13 cellular contexts compared by ENCODE assay signal in the genomic region with DNA sequence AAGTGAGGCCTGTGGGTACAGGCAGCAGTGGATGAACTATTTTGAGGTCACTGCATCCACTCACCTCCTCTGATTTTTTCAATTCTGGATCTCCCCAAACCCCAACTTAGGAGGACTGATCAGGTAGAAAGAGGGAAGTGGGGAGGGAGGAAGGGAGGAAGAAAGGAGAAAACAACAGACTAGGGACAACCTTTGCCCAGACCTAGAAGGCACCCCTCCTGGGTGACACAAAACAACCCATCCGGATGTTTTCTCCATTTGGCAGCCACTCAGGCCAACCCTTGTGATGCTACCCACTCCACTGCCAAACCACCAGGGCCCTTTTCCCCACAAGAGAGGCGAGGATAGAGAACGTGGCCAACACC. TPM values are rescaled to one million over a fixed set of nuclear protein-coding genes. Genes with fewer than 3 reads are reported as not detected.
DNase-seq lines count a peak whose midpoint lies in the region; ATAC-seq, FAIRE-seq and TF ChIP-seq lines count a peak whose summit lies in the region.
"Had no signal": no experiment of that assay in that cellular context is flagged by ENCODE, and none has a peak within 500 bp of the region (broad histone marks: within the 10 kb centered on the region; RNA-seq: fewer than 3 reads in every experiment).

No MANE protein-coding gene starts in this region.

- TF ChIP-seq EP300 in GM12878 (IDR thresholded peaks at IDR 0.05; ENCODE audit: borderline replicate concordance in 1 of 2, control insufficient read depth in 1 of 2, low read depth in 2 of 2, low read length in 2 of 2), result no peak

- H3K4me2 ChIP-seq in GM12878 (ENCODE audit: control insufficient read depth, insufficient read depth), result peak overlapping the region; percentile 89
- H3K4me2 ChIP-seq: PC-9 had no signal

- RAD21 ChIA-PET in GM12878 (lab: Charles Lee; ENCODE audit: unreplicated experiment), result interaction anchor here (1.3 to 4.2 kb wide), 3 partner anchors 9 to 55 kb away, joined by 4 to 35 read pairs (median 8); partner anchors contain the start of gene PSMD3

- peak overlapping the region; percentile 92 for H3K4me3 Mint-ChIP-seq in CD4-positive, alpha-beta T cell
- peak overlapping the region; percentile 87 to 99 (median 92) for H3K4me3 Mint-ChIP-seq in naive thymus-derived CD8-positive, alpha-beta T cell

- no peaks in the 10 kb centered on the region for H3K9me3 Mint-ChIP-seq in CD4-positive, alpha-beta T cell
- no peaks in the 10 kb centered on the region for H3K9me3 Mint-ChIP-seq in naive thymus-derived CD8-positive, alpha-beta T cell

- no peak for FAIRE-seq in GM12878 (lab: Jason Lieb, UNC)

- CTCF ChIA-PET in CD4-positive, alpha-beta T cell (lab: Charles Lee), result interaction anchor here (1.3 to 2.1 kb wide), 2 partner anchors 170 to 194 kb away, joined by 3 to 5 read pairs; partner anchors contain the start of gene MIEN1
- CTCF ChIA-PET in GM12878 (lab: Yijun Ruan, JAX), result interaction anchor here (1.0 to 1.5 kb wide), 3 partner anchors 9 to 55 kb away, joined by 3 to 4 read pairs (median 4); no protein-coding TSS in a partner anchor

- DNase-seq in CD4-positive, alpha-beta T cell, result no peak
- DNase-seq in GM12878 (ENCODE audit: low read depth, low spot score) (no peak), vagina (ENCODE audit: extremely low spot score in 2 of 2) (no peak), SHP77 treated with DMSO at 0.1 percent for 48 hours (lab: John Stamatoyannopoulos, UW) (no peak), NCI-H2196 treated with DMSO at 0.1 percent for 48 hours (lab: John Stamatoyannopoulos, UW; ENCODE audit: unreplicated experiment) (no peak)
- no peak for DNase-seq in naive thymus-derived CD8-positive, alpha-beta T cell
- DNase-seq: NCI-H2227 treated with DMSO at 0.1 percent for 48 hours; PC-9; stimulated activated CD4-positive, alpha-beta T cell treated with anti-CD3 and anti-CD28 coated beads, Interleukin-2, amount 100 ng/mL, for 48 hours; stimulated activated naive CD4-positive, alpha-beta T cell treated with Interleukin-2 at 50 U/mL for 16 hours; T-helper 9 cell had no signal

- SMC1A ChIA-PET in GM12878 (lab: Charles Lee; ENCODE audit: uncharacterized antibody, unreplicated experiment), result interaction anchor here (1.1 to 1.3 kb wide), 2 partner anchors 15 to 20 kb away, joined by 3 to 4 read pairs; no protein-coding TSS in a partner anchor

- H3K79me2 ChIP-seq in GM12878 (ENCODE audit: control insufficient read depth, insufficient read depth, low read length), result peaks cover 58% of the 10 kb centered on the region

- POLR2A ChIA-PET in CD4-positive, alpha-beta T cell (lab: Charles Lee), result interaction anchor here (1.9 kb wide), 1 partner anchor 131 kb away, joined by 7 read pairs; no protein-coding TSS in a partner anchor
- POLR2A ChIA-PET in GM12878 (lab: Charles Lee), result interaction anchor here (1.5 to 6.4 kb wide), 2 partner anchors 9 to 14 kb away, joined by 8 to 64 read pairs; no protein-coding TSS in a partner anchor
- POLR2A ChIA-PET in naive thymus-derived CD8-positive, alpha-beta T cell (lab: Charles Lee), result interaction anchor here (4.8 kb wide), 1 partner anchor 170 kb away, joined by 40 read pairs; no protein-coding TSS in a partner anchor

- TF ChIP-seq RAD21 in GM12878 (IDR thresholded peaks at IDR 0.05; ENCODE audit: insufficient read depth, low read depth, low read length), result no peak

- H3K27me3 ChIP-seq in CD4-positive, alpha-beta T cell (ENCODE audit: control insufficient read depth, insufficient read depth, low read length), result no peaks in the 10 kb centered on the region
- H3K27me3 ChIP-seq in GM12878 (replicated peaks in 1 of 2; ENCODE audit: control insufficient read depth in 2 of 2, insufficient read depth in 2 of 2, low read length in 1 of 2) (no peaks in the 10 kb centered on the region), vagina (no peaks in the 10 kb centered on the region)

- H3K36me3 ChIP-seq in KOPT-K1 (ENCODE audit: insufficient read depth, low read length), result peaks cover 59% of the 10 kb centered on the region
- peaks cover 10 to 13% of the 10 kb centered on the region in 2 experiments; a peak in 3 of 4 replicates for H3K36me3 ChIP-seq in GM12878 (ENCODE audit: control insufficient read depth in 2 of 2, insufficient read depth in 2 of 2, low read length in 1 of 2)
- H3K36me3 ChIP-seq in vagina, result peaks cover 0 to 36% of the 10 kb centered on the region in 2 donors

- no peak for ATAC-seq in CD4-positive, alpha-beta T cell (ENCODE audit: poor library complexity)
- ATAC-seq in GM12878 (no peak), HG02840 (IDR thresholded peaks at IDR 0.05; ENCODE audit: low FRiP score, unreplicated experiment) (no peak)
- no peak for ATAC-seq in naive thymus-derived CD8-positive, alpha-beta T cell

- peak overlapping the region; percentile 83 for H3K9ac ChIP-seq in GM12878 (ENCODE audit: control insufficient read depth, insufficient read depth, low read length)

- H3K27me3 Mint-ChIP-seq in CD4-positive, alpha-beta T cell, result no peaks in the 10 kb centered on the region
- no peaks in the 10 kb centered on the region for H3K27me3 Mint-ChIP-seq in naive thymus-derived CD8-positive, alpha-beta T cell

- H3K27ac Mint-ChIP-seq in CD4-positive, alpha-beta T cell, result peak overlapping the region; percentile 93
- H3K27ac Mint-ChIP-seq in naive thymus-derived CD8-positive, alpha-beta T cell, result peak overlapping the region; percentile 93 to 98 (median 95)

- in situ Hi-C loops in GM12878 (cut with MboI), result no loop called here

- H3K4me1 ChIP-seq in GM12878 (ENCODE audit: control insufficient read depth, insufficient read depth, low read length) (peaks cover 46% of the 10 kb centered on the region), vagina (peaks cover 47% of the 10 kb centered on the region)

- peaks cover 65% of the 10 kb centered on the region for H3K36me3 Mint-ChIP-seq in CD4-positive, alpha-beta T cell (ENCODE audit: low read depth)
- peaks cover 0 to 45% (median 12%) of the 10 kb centered on the region in 3 donors for H3K36me3 Mint-ChIP-seq in naive thymus-derived CD8-positive, alpha-beta T cell

- H3K27ac ChIP-seq in CD4-positive, alpha-beta T cell (ENCODE audit: low read depth, low read length), result peak overlapping the region; percentile 37
- peak overlapping the region; percentile 99 for H3K27ac ChIP-seq in KOPT-K1 (ENCODE audit: low read depth, low read length, poor library complexity, severe bottlenecking)
- peak overlapping the region; percentile 10 for H3K27ac ChIP-seq in GM12878 (ENCODE audit: control insufficient read depth, insufficient read depth)
- H3K27ac ChIP-seq in vagina, result no peak overlapping the region
- H3K27ac ChIP-seq: PC-9 had no signal

- H3K4me3 ChIP-seq in GM12878, result peak overlapping the region; percentile 87
- no peak overlapping the region for H3K4me3 ChIP-seq in vagina
- H3K4me3 ChIP-seq: PC-9 had no signal

- TF ChIP-seq CTCF in CD4-positive, alpha-beta T cell (IDR thresholded peaks at IDR 0.05), result no peak
- TF ChIP-seq CTCF in GM12878 (IDR thresholded peaks at IDR 0.05 in 2 of 3, conservative IDR thresholded peaks at IDR 0.05 in 1 of 3; ENCODE audit: control insufficient read depth in 2 of 3, extremely low read depth in 1 of 3, insufficient read depth in 1 of 3, low read depth in 3 of 3, low read length in 3 of 3) (no peak), vagina (IDR thresholded peaks at IDR 0.05) (no peak)

- intact Hi-C loops in CD4-positive, alpha-beta T cell (cut with DNase I, micrococcal nuclease), result loop anchor here (5.0 to 10.0 kb wide), 7 partner anchors 38 to 470 kb away; partner anchors contain the start of genes GSDMA (in 1 of the 2), MED1 (in 1 of the 2) and MED24 (in 1 of the 2)
- intact Hi-C loops in GM12878 (cut with micrococcal nuclease; ENCODE audit: unreplicated experiment) (loop anchor here (5.0 kb wide), 2 partner anchors 58 to 167 kb away; partner anchors contain the start of gene PSMD3), vagina (cut with DNase I) (no loop called here)

- H3K4me1 Mint-ChIP-seq in CD4-positive, alpha-beta T cell (ENCODE audit: low read depth), result peaks cover 77% of the 10 kb centered on the region
- H3K4me1 Mint-ChIP-seq in naive thymus-derived CD8-positive, alpha-beta T cell, result peaks cover 44 to 80% (median 74%) of the 10 kb centered on the region in 4 donors

- no peak for TF ChIP-seq POLR2A in GM12878 (IDR thresholded peaks at IDR 0.05; ENCODE audit: low read depth, low read length)
- TF ChIP-seq POLR2A in vagina (IDR thresholded peaks at IDR 0.05), result no peak

- H2AFZ ChIP-seq in GM12878 (ENCODE audit: control insufficient read depth, low read depth, low read length), result no peak overlapping the region
- H2AFZ ChIP-seq: PC-9 had no signal

- no peaks in the 10 kb centered on the region for H4K20me1 ChIP-seq in GM12878 (ENCODE audit: control insufficient read depth, insufficient read depth)

- no peaks in the 10 kb centered on the region for H3K9me3 ChIP-seq in CD4-positive, alpha-beta T cell (ENCODE audit: control insufficient read depth, low read length)
- H3K9me3 ChIP-seq in KOPT-K1 (ENCODE audit: insufficient read depth, low read length, poor library complexity, severe bottlenecking), result no peaks in the 10 kb centered on the region
- H3K9me3 ChIP-seq in GM12878 (replicated peaks; ENCODE audit: control insufficient read depth, insufficient read depth, low read length), result no peaks in the 10 kb centered on the region
- no peaks in the 10 kb centered on the region for H3K9me3 ChIP-seq in vagina

- WGBS in GM12878 (ENCODE audit: insufficient coverage, insufficient replicate concordance, low lambda C conversion rate, missing lambda C conversion rate), result 35% methylated on average over 3 of the region's 3 CpGs

- BruUV-seq in GM12878 (replicated peaks; lab: Mats Ljungman, UMichigan), result no TSS peak

RNA-seq across cellular contexts. Expression of gene ORMDL3, which starts 2.7 kb away (rescaled TPM):
- total RNA-seq in CD4-positive, alpha-beta T cell, result 100 to 1,000 TPM; 103 to 105 TPM
- total RNA-seq in GM12878 (2013; cell fraction: nucleolus; rRNA removed), result 129 and 143 TPM in 2 replicates
- total RNA-seq in GM12878 (2014; rRNA removed) (51.5 and 53.3 TPM in 2 replicates), GM12878 (2014; rRNA removed; fragmentation: Illumina TruSeq; extraction: Trizol) (48.5 and 58.0 TPM in 2 replicates), GM12878 (2021) (49.4 and 56.0 TPM in 2 replicates), vagina (42.7 TPM)
- polyA plus RNA-seq in GM12878 (2011; ENCODE audit: low read depth), result 59.3 TPM
- polyA plus RNA-seq in GM12878 (2011; rRNA removed) (62.0 and 98.1 TPM in 2 replicates), GM12878 (2014; fragmentation: Illumina TruSeq; extraction: Trizol) (45.5 and 51.3 TPM in 2 replicates), GM12878 (2014; fragmentation: Nextera tagmentation; extraction: Ambion mirVana) (10 to 100 TPM in 1 of 2 experiments, 1 to 10 TPM in 1; 8.8 to 21.1 TPM), GM12878 (2014; rRNA removed) (50.3 and 53.0 TPM in 2 replicates), GM12878 (2016; fragmentation: Nextera tagmentation; extraction: Ambion mirVana) (10 to 100 TPM in 1 of 2 experiments, 1 to 10 TPM in 1; 9.6 to 12.5 TPM)
- 109 and 152 TPM in 2 replicates for polyA plus RNA-seq in GM12878 (2011; cell fraction: cytosol; rRNA removed)
- 86.2 and 97.3 TPM in 2 replicates for polyA plus RNA-seq in GM12878 (2011; cell fraction: nucleus; rRNA removed)
- 75.2 and 80.5 TPM in 2 replicates for polyA plus RNA-seq in GM12878 (2012)
- polyA minus RNA-seq in GM12878 (2011; rRNA and poly(A)+ RNA removed), result 87.0 and 104 TPM in 2 replicates
- 19.1 and 31.7 TPM in 2 replicates for polyA minus RNA-seq in GM12878 (2011; cell fraction: cytosol; rRNA and poly(A)+ RNA removed)
- polyA minus RNA-seq in GM12878 (2011; cell fraction: nucleus; rRNA and poly(A)+ RNA removed), result 29.6 and 32.8 TPM in 2 replicates
- 100 to 1,000 TPM; 178 to 192 TPM for total RNA-seq in naive thymus-derived CD8-positive, alpha-beta T cell
- 100 to 1,000 TPM; 100 to 335 (median 249) TPM for polyA plus RNA-seq in naive thymus-derived CD8-positive, alpha-beta T cell

RNA-seq across cellular contexts. Expression of gene LRRC3C, which starts 2.9 kb away (rescaled TPM):
- not detected for total RNA-seq in CD4-positive, alpha-beta T cell
- total RNA-seq in GM12878 (2013; cell fraction: nucleolus; rRNA removed), result not detected in 2 replicates
- total RNA-seq in GM12878 (2014; rRNA removed) (not detected in 2 replicates), GM12878 (2014; rRNA removed; fragmentation: Illumina TruSeq; extraction: Trizol) (not detected in 2 replicates), GM12878 (2021) (not detected in 2 replicates), vagina (not detected)
- not detected for polyA plus RNA-seq in GM12878 (2011; ENCODE audit: low read depth)
- polyA plus RNA-seq in GM12878 (2011; rRNA removed) (not detected in 2 replicates), GM12878 (2014; fragmentation: Illumina TruSeq; extraction: Trizol) (not detected in 2 replicates), GM12878 (2014; fragmentation: Nextera tagmentation; extraction: Ambion mirVana) (not detected), GM12878 (2014; rRNA removed) (0.13 TPM in 1 of 2 replicates, not detected in the other), GM12878 (2016; fragmentation: Nextera tagmentation; extraction: Ambion mirVana) (not detected)
- 0.12 TPM in 1 of 2 replicates, not detected in the other for polyA plus RNA-seq in GM12878 (2011; cell fraction: cytosol; rRNA removed)
- not detected in 2 replicates for polyA plus RNA-seq in GM12878 (2011; cell fraction: nucleus; rRNA removed)
- polyA plus RNA-seq in GM12878 (2012), result not detected in 2 replicates
- not detected in 2 replicates for polyA minus RNA-seq in GM12878 (2011; rRNA and poly(A)+ RNA removed)
- polyA minus RNA-seq in GM12878 (2011; cell fraction: cytosol; rRNA and poly(A)+ RNA removed), result not detected in 2 replicates
- not detected in 2 replicates for polyA minus RNA-seq in GM12878 (2011; cell fraction: nucleus; rRNA and poly(A)+ RNA removed)
- total RNA-seq in naive thymus-derived CD8-positive, alpha-beta T cell, result under 1 TPM in 1 of 2 experiments, not detected in 1; 0.44 TPM
- not detected for polyA plus RNA-seq in naive thymus-derived CD8-positive, alpha-beta T cell
- total RNA-seq: PC-9 had no signal

RNA-seq across cellular contexts. Expression of gene GSDMB, which starts 6.2 kb away (rescaled TPM):
- 10 to 100 TPM; 22.3 to 22.7 TPM for total RNA-seq in CD4-positive, alpha-beta T cell
- total RNA-seq in GM12878 (2013; cell fraction: nucleolus; rRNA removed), result 87.9 and 98.3 TPM in 2 replicates
- 3.2 and 3.6 TPM in 2 replicates for total RNA-seq in GM12878 (2014; rRNA removed)
- 6.0 and 6.7 TPM in 2 replicates for total RNA-seq in GM12878 (2014; rRNA removed; fragmentation: Illumina TruSeq; extraction: Trizol)
- 5.7 and 6.3 TPM in 2 replicates for total RNA-seq in GM12878 (2021)
- 10.7 TPM for polyA plus RNA-seq in GM12878 (2011; ENCODE audit: low read depth)
- polyA plus RNA-seq in GM12878 (2011; rRNA removed), result 13.0 and 13.1 TPM in 2 replicates
- polyA plus RNA-seq in GM12878 (2011; cell fraction: cytosol; rRNA removed), result 4.3 and 4.9 TPM in 2 replicates
- polyA plus RNA-seq in GM12878 (2011; cell fraction: nucleus; rRNA removed), result 53.1 and 61.3 TPM in 2 replicates
- 13.3 and 16.4 TPM in 2 replicates for polyA plus RNA-seq in GM12878 (2012)
- 7.2 and 11.7 TPM in 2 replicates for polyA plus RNA-seq in GM12878 (2014; fragmentation: Illumina TruSeq; extraction: Trizol)
- 1 to 10 TPM in 1 of 2 experiments, under 1 TPM in 1; 0.84 to 2.2 TPM for polyA plus RNA-seq in GM12878 (2014; fragmentation: Nextera tagmentation; extraction: Ambion mirVana)
- 7.3 and 7.4 TPM in 2 replicates for polyA plus RNA-seq in GM12878 (2014; rRNA removed)
- polyA plus RNA-seq in GM12878 (2016; fragmentation: Nextera tagmentation; extraction: Ambion mirVana), result 1 to 10 TPM; 1.9 to 2.3 TPM
- polyA minus RNA-seq in GM12878 (2011; rRNA and poly(A)+ RNA removed), result 9.1 and 9.3 TPM in 2 replicates
- polyA minus RNA-seq in GM12878 (2011; cell fraction: cytosol; rRNA and poly(A)+ RNA removed), result 1.5 and 1.6 TPM in 2 replicates
- 9.9 and 12.6 TPM in 2 replicates for polyA minus RNA-seq in GM12878 (2011; cell fraction: nucleus; rRNA and poly(A)+ RNA removed)
- 10 to 100 TPM; 82.2 to 83.3 TPM for total RNA-seq in naive thymus-derived CD8-positive, alpha-beta T cell
- polyA plus RNA-seq in naive thymus-derived CD8-positive, alpha-beta T cell, result 1 to 10 TPM in 1 of 3 donors, under 1 TPM in 2; 0.55 to 1.2 (median 0.58) TPM
- 10.8 TPM for total RNA-seq in vagina

RNA-seq across cellular contexts. Expression of gene GSDMA, which starts 38.1 kb away (rescaled TPM):
- total RNA-seq in CD4-positive, alpha-beta T cell, result under 1 TPM in 1 of 2 experiments, not detected in 1; 0.14 TPM
- not detected in 2 replicates for total RNA-seq in GM12878 (2013; cell fraction: nucleolus; rRNA removed)
- total RNA-seq in GM12878 (2014; rRNA removed), result not detected in 2 replicates
- not detected in 2 replicates for total RNA-seq in GM12878 (2014; rRNA removed; fragmentation: Illumina TruSeq; extraction: Trizol)
- total RNA-seq in GM12878 (2021), result not detected in 2 replicates
- polyA plus RNA-seq in GM12878 (2011; ENCODE audit: low read depth), result not detected
- polyA plus RNA-seq in GM12878 (2011; rRNA removed), result 0.11 and 0.33 TPM in 2 replicates
- polyA plus RNA-seq in GM12878 (2011; cell fraction: cytosol; rRNA removed), result 0.16 and 0.22 TPM in 2 replicates
- polyA plus RNA-seq in GM12878 (2011; cell fraction: nucleus; rRNA removed), result 0.09 and 0.13 TPM in 2 replicates
- 0.07 TPM in 1 of 2 replicates, not detected in the other for polyA plus RNA-seq in GM12878 (2012)
- polyA plus RNA-seq in GM12878 (2014; fragmentation: Illumina TruSeq; extraction: Trizol), result not detected in 2 replicates
- polyA plus RNA-seq in GM12878 (2014; fragmentation: Nextera tagmentation; extraction: Ambion mirVana), result under 1 TPM in 1 of 2 experiments, not detected in 1; 0.04 TPM
- not detected in 2 replicates for polyA plus RNA-seq in GM12878 (2014; rRNA removed)
- not detected for polyA plus RNA-seq in GM12878 (2016; fragmentation: Nextera tagmentation; extraction: Ambion mirVana)
- polyA minus RNA-seq in GM12878 (2011; rRNA and poly(A)+ RNA removed), result 0.46 TPM in 1 of 2 replicates, not detected in the other
- not detected in 2 replicates for polyA minus RNA-seq in GM12878 (2011; cell fraction: cytosol; rRNA and poly(A)+ RNA removed)
- polyA minus RNA-seq in GM12878 (2011; cell fraction: nucleus; rRNA and poly(A)+ RNA removed), result not detected in 2 replicates
- total RNA-seq in naive thymus-derived CD8-positive, alpha-beta T cell, result not detected
- under 1 TPM; 0.16 to 0.65 (median 0.50) TPM for polyA plus RNA-seq in naive thymus-derived CD8-positive, alpha-beta T cell
- 0.74 TPM for total RNA-seq in vagina

RNA-seq across cellular contexts. Expression of gene PSMD3, which starts 55.9 kb away (rescaled TPM):
- total RNA-seq in CD4-positive, alpha-beta T cell, result 10 to 100 TPM; 66.7 to 71.9 TPM
- 59.9 and 66.8 TPM in 2 replicates for total RNA-seq in GM12878 (2013; cell fraction: nucleolus; rRNA removed)
- 132 and 150 TPM in 2 replicates for total RNA-seq in GM12878 (2014; rRNA removed)
- 65.8 and 70.3 TPM in 2 replicates for total RNA-seq in GM12878 (2014; rRNA removed; fragmentation: Illumina TruSeq; extraction: Trizol)
- total RNA-seq in GM12878 (2021), result 150 and 151 TPM in 2 replicates
- polyA plus RNA-seq in GM12878 (2011; ENCODE audit: low read depth), result 53.3 TPM
- 35.1 and 79.4 TPM in 2 replicates for polyA plus RNA-seq in GM12878 (2011; rRNA removed)
- 104 and 113 TPM in 2 replicates for polyA plus RNA-seq in GM12878 (2011; cell fraction: cytosol; rRNA removed)
- 99.4 and 118 TPM in 2 replicates for polyA plus RNA-seq in GM12878 (2011; cell fraction: nucleus; rRNA removed)
- polyA plus RNA-seq in GM12878 (2012), result 81.3 and 91.1 TPM in 2 replicates
- polyA plus RNA-seq in GM12878 (2014; fragmentation: Illumina TruSeq; extraction: Trizol), result 78.8 and 121 TPM in 2 replicates
- polyA plus RNA-seq in GM12878 (2014; fragmentation: Nextera tagmentation; extraction: Ambion mirVana), result 1 to 10 TPM; 2.2 to 2.6 TPM
- 138 and 155 TPM in 2 replicates for polyA plus RNA-seq in GM12878 (2014; rRNA removed)
- 100 to 1,000 TPM; 182 to 192 TPM for polyA plus RNA-seq in GM12878 (2016; fragmentation: Nextera tagmentation; extraction: Ambion mirVana)
- 83.5 and 88.8 TPM in 2 replicates for polyA minus RNA-seq in GM12878 (2011; rRNA and poly(A)+ RNA removed)
- polyA minus RNA-seq in GM12878 (2011; cell fraction: cytosol; rRNA and poly(A)+ RNA removed), result 33.7 and 39.4 TPM in 2 replicates
- 21.6 and 30.6 TPM in 2 replicates for polyA minus RNA-seq in GM12878 (2011; cell fraction: nucleus; rRNA and poly(A)+ RNA removed)
- total RNA-seq in naive thymus-derived CD8-positive, alpha-beta T cell, result 10 to 100 TPM; 77.1 to 87.9 TPM
- polyA plus RNA-seq in naive thymus-derived CD8-positive, alpha-beta T cell, result 10 to 100 TPM; 45.4 to 55.9 (median 51.5) TPM
- total RNA-seq in vagina, result 95.0 TPM
